ENCODE assay signal across 24 cellular contexts in the genomic region with DNA sequence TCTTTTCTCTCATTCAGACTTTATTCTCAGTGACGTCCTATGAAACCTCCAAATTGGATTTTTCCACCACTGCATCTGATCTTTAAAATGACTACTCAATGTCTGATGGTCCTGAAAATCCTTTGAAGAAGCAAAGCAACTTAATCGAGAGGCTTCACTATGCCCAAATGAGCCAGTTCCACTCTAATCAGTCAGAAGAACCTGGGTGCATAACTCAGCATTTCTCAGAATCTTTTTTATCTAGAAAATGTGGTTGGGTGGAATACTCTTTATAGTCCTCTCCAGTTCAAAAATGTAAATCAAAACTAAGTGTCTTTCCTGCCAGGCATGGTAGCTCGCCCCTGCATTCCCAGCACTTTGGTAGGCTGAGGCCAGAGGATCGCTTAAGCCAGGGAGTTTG.
"Had no signal": no experiment of that assay in that cellular context is flagged by ENCODE, and none has a peak within 500 bp of the region (broad histone marks: within the 10 kb centered on the region; RNA-seq: fewer than 3 reads in every experiment).

No MANE protein-coding gene starts in this region.

- H3K9me3 ChIP-seq: prostate gland, right atrium auricular region, spleen, suprapubic skin, transverse colon, upper lobe of right lung, uterus had no signal

- H2AFZ ChIP-seq: hepatocyte had no signal

- FAIRE-seq: endometrium, frontal cortex, kidney had no signal

- H3K79me2 ChIP-seq: hepatocyte had no signal

- H3K27me3 Mint-ChIP-seq: effector memory CD8-positive, alpha-beta T cell; stimulated activated naive CD8-positive, alpha-beta T cell treated with anti-CD3 and anti-CD28 coated beads, Interleukin-15, amount 100 ng/mL, for 72 hours had no signal

- H3K9me3 Mint-ChIP-seq: effector memory CD8-positive, alpha-beta T cell; naive thymus-derived CD4-positive, alpha-beta T cell; nephron; stimulated activated naive CD8-positive, alpha-beta T cell treated with anti-CD3 and anti-CD28 coated beads, Interleukin-15, amount 100 ng/mL, for 72 hours had no signal

- H3K4me2 ChIP-seq: hepatocyte had no signal

- H3K4me1 Mint-ChIP-seq: naive thymus-derived CD4-positive, alpha-beta T cell; nephron; stimulated activated naive CD8-positive, alpha-beta T cell treated with anti-CD3 and anti-CD28 coated beads, Interleukin-15, amount 100 ng/mL, for 72 hours had no signal

- ATAC-seq: effector memory CD8-positive, alpha-beta T cell; left lobe of liver; naive thymus-derived CD4-positive, alpha-beta T cell; stimulated activated naive CD8-positive, alpha-beta T cell treated with anti-CD3 and anti-CD28 coated beads, Interleukin-15, amount 100 ng/mL, for 72 hours; upper lobe of right lung had no signal

- DNase-seq: cortex of kidney; effector memory CD8-positive, alpha-beta T cell; head of caudate nucleus; kidney; mesenchymal stem cell; midbrain; naive thymus-derived CD4-positive, alpha-beta T cell; nucleus accumbens; spleen; stimulated activated CD8-positive, alpha-beta memory T cell treated with anti-CD3 and anti-CD28 coated beads, Interleukin-4, amount 100 ng/mL, for 48 hours; stimulated activated naive CD4-positive, alpha-beta T cell; stimulated activated naive CD8-positive, alpha-beta T cell treated with anti-CD3 and anti-CD28 coated beads, Interleukin-15, amount 100 ng/mL, for 72 hours; transverse colon; upper lobe of right lung; uterus had no signal

- H3K4me3 Mint-ChIP-seq: effector memory CD8-positive, alpha-beta T cell; naive thymus-derived CD4-positive, alpha-beta T cell; nephron; stimulated activated naive CD8-positive, alpha-beta T cell treated with anti-CD3 and anti-CD28 coated beads, Interleukin-15, amount 100 ng/mL, for 72 hours had no signal

- H3K36me3 ChIP-seq: prostate gland, transverse colon, uterus had no signal

- H3K36me3 Mint-ChIP-seq: naive thymus-derived CD4-positive, alpha-beta T cell had no signal

- H3K27ac Mint-ChIP-seq: effector memory CD8-positive, alpha-beta T cell; naive thymus-derived CD4-positive, alpha-beta T cell; nephron; stimulated activated naive CD8-positive, alpha-beta T cell treated with anti-CD3 and anti-CD28 coated beads, Interleukin-15, amount 100 ng/mL, for 72 hours had no signal

- H3K4me3 ChIP-seq: hepatocyte, prostate gland, right atrium auricular region, skin epidermis, spleen, suprapubic skin, transverse colon, upper lobe of right lung, uterus had no signal

- H3K4me1 ChIP-seq: prostate gland, spleen, transverse colon, upper lobe of right lung, uterus had no signal

- H3K27ac ChIP-seq: hepatocyte, prostate gland, right atrium auricular region, skin epidermis, spleen, suprapubic skin, transverse colon, upper lobe of right lung, uterus had no signal

- H3K27me3 ChIP-seq: hepatocyte, right atrium auricular region, spleen, suprapubic skin, transverse colon, upper lobe of right lung, uterus had no signal
